Comparison of ENCODE assay signal across 20 cellular contexts in the genomic region with DNA sequence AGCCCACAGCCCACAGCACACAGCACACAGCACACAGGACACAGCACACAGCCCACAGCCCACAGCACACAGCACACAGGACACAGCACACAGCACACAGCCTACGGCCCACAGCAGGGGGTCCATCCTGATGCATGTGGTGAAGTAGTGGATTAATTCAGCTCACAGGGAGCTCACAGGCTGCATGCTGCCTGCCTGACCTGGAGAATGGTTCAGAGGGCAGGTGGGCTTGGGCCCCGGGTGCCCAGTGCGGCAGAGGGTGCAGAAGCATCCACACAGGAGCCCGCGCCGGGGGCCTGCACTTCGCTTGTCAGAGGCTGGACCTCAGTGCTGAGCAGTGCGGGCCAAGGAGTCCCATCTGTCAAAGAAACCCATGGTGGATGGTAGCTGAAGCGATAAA. TPM values are rescaled to one million over a fixed set of nuclear protein-coding genes. Genes with fewer than 3 reads are reported as not detected.
A peak's percentile ranks its signal among the peaks of the same experiment; 100 is the strongest.
DNase-seq lines count a peak whose midpoint lies in the region; TF ChIP-seq lines count a peak whose summit lies in the region.
"Had no signal": no experiment of that assay in that cellular context is flagged by ENCODE, and none has a peak within 500 bp of the region (broad histone marks: within the 10 kb centered on the region; RNA-seq: fewer than 3 reads in every experiment).

No MANE protein-coding gene starts in this region.

- peaks cover 38% of the 10 kb centered on the region for H3K4me1 Mint-ChIP-seq in nephron progenitor cell
- H3K4me1 Mint-ChIP-seq: CD4-positive, CD25-positive, alpha-beta regulatory T cell had no signal

- no peak for TF ChIP-seq CTCF in WERI-Rb-1 (IDR thresholded peaks at IDR 0.05; ENCODE audit: low read depth, low read length)
- no peak for TF ChIP-seq CTCF in nephron progenitor cell (IDR thresholded peaks at IDR 0.05)
- no peak for TF ChIP-seq CTCF in sigmoid colon (IDR thresholded peaks at IDR 0.05)

- peak overlapping the region; percentile 89 for H3K27ac Mint-ChIP-seq in nephron progenitor cell
- H3K27ac Mint-ChIP-seq: CD8-positive, alpha-beta T cell; GM23338; HFFc6 had no signal

- H3K4me3 ChIP-seq in WERI-Rb-1 (ENCODE audit: low read depth, low read length) (no peak overlapping the region), sigmoid colon (no peak overlapping the region)
- H3K4me3 ChIP-seq in effector memory CD4-positive, alpha-beta T cell (ENCODE audit: insufficient read depth, low read depth, low read length, poor library complexity, severe bottlenecking) = no peak overlapping the region
- H3K4me3 ChIP-seq: GM12878, GM23338, HAP-1 had no signal

- TF ChIP-seq EP300 in sigmoid colon (IDR thresholded peaks at IDR 0.05) = no peak

- no peak overlapping the region for H3K4me3 Mint-ChIP-seq in nephron progenitor cell
- H3K4me3 Mint-ChIP-seq: CD4-positive, CD25-positive, alpha-beta regulatory T cell; CD8-positive, alpha-beta T cell; GM23338; HFFc6 had no signal

- H3K4me1 ChIP-seq in sigmoid colon = no peaks in the 10 kb centered on the region
- H3K4me1 ChIP-seq in effector memory CD4-positive, alpha-beta T cell (ENCODE audit: control insufficient read depth, insufficient read depth, low read length, poor library complexity, severe bottlenecking) = no peaks in the 10 kb centered on the region
- H3K4me1 ChIP-seq: Caco-2, HAP-1 had no signal

- H3K36me3 ChIP-seq in WERI-Rb-1 = no peaks in the 10 kb centered on the region
- H3K36me3 ChIP-seq in sigmoid colon = no peaks in the 10 kb centered on the region
- H3K36me3 ChIP-seq in effector memory CD4-positive, alpha-beta T cell (ENCODE audit: control insufficient read depth, insufficient read depth, low read length) = no peaks in the 10 kb centered on the region
- H3K36me3 ChIP-seq: HAP-1 had no signal

- peaks cover 14% of the 10 kb centered on the region for H3K27me3 Mint-ChIP-seq in nephron progenitor cell (ENCODE audit: low read depth, poor library complexity)
- H3K27me3 Mint-ChIP-seq: CD4-positive, CD25-positive, alpha-beta regulatory T cell had no signal

- no peaks in the 10 kb centered on the region for H3K9me3 ChIP-seq in WERI-Rb-1 (ENCODE audit: severe bottlenecking)
- no peaks in the 10 kb centered on the region for H3K9me3 ChIP-seq in sigmoid colon
- no peaks in the 10 kb centered on the region for H3K9me3 ChIP-seq in effector memory CD4-positive, alpha-beta T cell (ENCODE audit: control insufficient read depth, low read length)
- H3K9me3 ChIP-seq: Caco-2, HAP-1 had no signal

- no peaks in the 10 kb centered on the region for H3K36me3 Mint-ChIP-seq in nephron progenitor cell (ENCODE audit: low read depth)
- H3K36me3 Mint-ChIP-seq: CD4-positive, CD25-positive, alpha-beta regulatory T cell; CD8-positive, alpha-beta T cell had no signal

- DNase-seq in WERI-Rb-1 = peak; percentile 48
- no peak for DNase-seq in nephron progenitor cell
- DNase-seq in sigmoid colon = peak; percentile 33
- DNase-seq in dedifferentiated amniotic fluid mesenchymal stem cell (ENCODE audit: extremely low spot score) = no peak
- DNase-seq in DMS53 (lab: John Stamatoyannopoulos, UW) = no peak
- DNase-seq in effector memory CD4-positive, alpha-beta T cell = no peak
- DNase-seq: C1 segment of cervical spinal cord; Caco-2; CD4-positive, CD25-positive, alpha-beta regulatory T cell; CD8-positive, alpha-beta T cell; DMS153; DMS79; EL; GDM1; HFFc6 had no signal

- TF ChIP-seq POLR2A in sigmoid colon (IDR thresholded peaks at IDR 0.05) = no peak

- 80 to 86% methylated on average over 9 of the region's 9 CpGs for WGBS in sigmoid colon, 2 donors

- H3K27ac ChIP-seq in WERI-Rb-1 = no peak overlapping the region
- no peak overlapping the region for H3K27ac ChIP-seq in sigmoid colon
- no peak overlapping the region for H3K27ac ChIP-seq in effector memory CD4-positive, alpha-beta T cell (ENCODE audit: insufficient read depth, low read length, poor library complexity, severe bottlenecking)

- H3K27me3 ChIP-seq in WERI-Rb-1 (ENCODE audit: insufficient read depth, low read depth, severe bottlenecking) (no peaks in the 10 kb centered on the region), sigmoid colon (no peaks in the 10 kb centered on the region)
- H3K27me3 ChIP-seq in effector memory CD4-positive, alpha-beta T cell (replicated peaks; ENCODE audit: control insufficient read depth, insufficient read depth, low read length, poor library complexity, severe bottlenecking) = no peaks in the 10 kb centered on the region

- intact Hi-C loops in sigmoid colon (cut with DNase I) = no loop called here

- H3K9me3 Mint-ChIP-seq in nephron progenitor cell = peaks cover 5% of the 10 kb centered on the region
- H3K9me3 Mint-ChIP-seq: CD4-positive, CD25-positive, alpha-beta regulatory T cell; CD8-positive, alpha-beta T cell; GM23338 had no signal

RNA-seq across cellular contexts. Expression of a gene that starts 21.1 kb away (rescaled TPM):
- total RNA-seq in sigmoid colon = under 1 TPM; 0.28 to 0.95 (median 0.60) TPM
- polyA plus RNA-seq in sigmoid colon = under 1 TPM in 2 of 3 donors, not detected in 1; 0.04 to 0.60 TPM
- total RNA-seq: A172, A673, Caco-2, GM12878, GM23338, HFFc6 had no signal
- polyA plus RNA-seq: GM12878, GM23338 had no signal

Comparison
In these comparisons a context has a peak if more than half of its experiments do, and no peak if none do; other contexts are left out.
1. DNase-seq: peak in WERI-Rb-1 (single experiment) and sigmoid colon (single experiment); none in nephron progenitor cell (single experiment), dedifferentiated amniotic fluid mesenchymal stem cell (single experiment), DMS53 (single experiment) and effector memory CD4-positive, alpha-beta T cell (0 of 3).